Comparison of ENCODE assay signal across 19 cellular contexts in genomic region chrX:107721966-107722707, GRCh38. TPM values are rescaled to one million over a fixed set of nuclear protein-coding genes. Genes with fewer than 3 reads are reported as not detected.
DNase-seq lines count a peak whose midpoint lies in the region; ATAC-seq and TF ChIP-seq lines count a peak whose summit lies in the region.
"Had no signal": no experiment of that assay in that cellular context is flagged by ENCODE, and none has a peak within 500 bp of the region (broad histone marks: within the 10 kb centered on the region; RNA-seq: fewer than 3 reads in every experiment).

No MANE protein-coding gene starts in this region.

- H3K4me1 ChIP-seq in BLaER1 treated with 17β-estradiol and CSF1 and Interleukin-3, amounts not matched to agents 10 nM and 100 nM = peaks cover 24 to 39% (median 32%) of the 10 kb centered on the region in 10 experiments
- H3K4me1 ChIP-seq in Karpas-422 (ENCODE audit: low read length) = peaks cover 43% of the 10 kb centered on the region
- peaks cover 0 to 95% (median 14%) of the 10 kb centered on the region in 3 donors for H3K4me1 ChIP-seq in gastroesophageal sphincter
- no peaks in the 10 kb centered on the region for H3K4me1 ChIP-seq in smooth muscle cell (ENCODE audit: low read depth)

- H3K27ac ChIP-seq in BLaER1 treated with 17β-estradiol and CSF1 and Interleukin-3, amounts not matched to agents 10 nM and 100 nM = peak overlapping the region in 4 of 11 experiments; percentile 12 to 43 (median 22); a peak in 6 of 22 replicates
- no peak overlapping the region for H3K27ac ChIP-seq in Karpas-422 (ENCODE audit: low read length)
- peak overlapping the region in 3 of 4 donors; percentile 45 to 89 (median 53) for H3K27ac ChIP-seq in gastroesophageal sphincter
- H3K27ac ChIP-seq in smooth muscle cell (ENCODE audit: low read depth) = no peak overlapping the region
- H3K27ac ChIP-seq: SK-N-MC had no signal

- H3K9me3 ChIP-seq in BLaER1 treated with 17β-estradiol and CSF1 and Interleukin-3, amounts not matched to agents 10 nM and 100 nM (replicated peaks in 1 of 11) = no peaks in the 10 kb centered on the region
- H3K9me3 ChIP-seq in Karpas-422 (ENCODE audit: low read length) (no peaks in the 10 kb centered on the region), gastroesophageal sphincter (no peaks in the 10 kb centered on the region), smooth muscle cell (replicated peaks; ENCODE audit: low read depth) (no peaks in the 10 kb centered on the region), MG63 (no peaks in the 10 kb centered on the region)

- WGBS in gastroesophageal sphincter (ENCODE audit: low coverage in 1 of 2), 2 donors = 95 to 100% methylated on average over 2 of the region's 5 CpGs
- WGBS in smooth muscle cell (ENCODE audit: low lambda C conversion rate) = 86% methylated on average over 5 of the region's 5 CpGs

- H3K4me2 ChIP-seq in BLaER1 treated with 17β-estradiol and CSF1 and Interleukin-3, amounts not matched to agents 10 nM and 100 nM = peak overlapping the region; percentile 43 to 75 (median 58)
- H3K4me2 ChIP-seq in Karpas-422 (ENCODE audit: low read depth, low read length, poor library complexity, severe bottlenecking) (peak overlapping the region; percentile 41), smooth muscle cell (no peak overlapping the region)
- H3K4me2 ChIP-seq: GM23338 had no signal

- no peak overlapping the region for H3K9ac ChIP-seq in BLaER1 treated with 17β-estradiol and CSF1 and Interleukin-3, amounts not matched to agents 10 nM and 100 nM
- H3K9ac ChIP-seq in Karpas-422 (ENCODE audit: low read length) = no peak overlapping the region
- H3K9ac ChIP-seq in smooth muscle cell (ENCODE audit: low read depth) = no peak overlapping the region

- no peaks in the 10 kb centered on the region for H3K79me2 ChIP-seq in Karpas-422 (ENCODE audit: low read length)
- no peaks in the 10 kb centered on the region for H3K79me2 ChIP-seq in smooth muscle cell (ENCODE audit: low read depth)

- H3K27me3 ChIP-seq in BLaER1 treated with 17β-estradiol and CSF1 and Interleukin-3, amounts not matched to agents 10 nM and 100 nM = peaks cover 79 to 97% (median 92%) of the 10 kb centered on the region in 11 experiments
- no peaks in the 10 kb centered on the region for H3K27me3 ChIP-seq in Karpas-422 (ENCODE audit: low read length)
- no peaks in the 10 kb centered on the region for H3K27me3 ChIP-seq in gastroesophageal sphincter
- no peaks in the 10 kb centered on the region for H3K27me3 ChIP-seq in smooth muscle cell (ENCODE audit: low read depth)
- no peaks in the 10 kb centered on the region for H3K27me3 ChIP-seq in MG63

- no peaks in the 10 kb centered on the region for H3K36me3 ChIP-seq in BLaER1 treated with 17β-estradiol and CSF1 and Interleukin-3, amounts not matched to agents 10 nM and 100 nM
- H3K36me3 ChIP-seq in Karpas-422 (ENCODE audit: insufficient read depth, low read length) (no peaks in the 10 kb centered on the region), gastroesophageal sphincter (no peaks in the 10 kb centered on the region), smooth muscle cell (ENCODE audit: low read depth) (no peaks in the 10 kb centered on the region), MG63 (no peaks in the 10 kb centered on the region)

- H4K20me1 ChIP-seq in BLaER1 treated with 17β-estradiol and CSF1 and Interleukin-3, amounts not matched to agents 10 nM and 100 nM = peaks cover 0 to 8% (median 0%) of the 10 kb centered on the region in 11 experiments; a peak in 5 of 22 replicates
- H4K20me1 ChIP-seq in Karpas-422 (ENCODE audit: insufficient read depth, low read depth, low read length) = no peaks in the 10 kb centered on the region
- no peaks in the 10 kb centered on the region for H4K20me1 ChIP-seq in smooth muscle cell (ENCODE audit: low read depth)

- TF ChIP-seq CTCF in gastroesophageal sphincter (IDR thresholded peaks at IDR 0.05) (no peak), smooth muscle cell (IDR thresholded peaks at IDR 0.05; ENCODE audit: borderline replicate concordance, insufficient read depth, poor library complexity, severe bottlenecking) (no peak)

- no peaks in the 10 kb centered on the region for H3F3A ChIP-seq in smooth muscle cell (ENCODE audit: low read depth)

- H2AFZ ChIP-seq in Karpas-422 (ENCODE audit: low read length) (no peak overlapping the region), smooth muscle cell (ENCODE audit: low read depth) (peak overlapping the region; percentile 30)
- H2AFZ ChIP-seq: GM23338 had no signal

- H3K9me2 ChIP-seq in Karpas-422 (replicated peaks; ENCODE audit: insufficient read depth, low read length) = no peaks in the 10 kb centered on the region

- ATAC-seq in gastroesophageal sphincter = no peak
- ATAC-seq in HG02970 (IDR thresholded peaks at IDR 0.05; ENCODE audit: low FRiP score, unreplicated experiment) = no peak
- ATAC-seq: activated CD4-positive, alpha-beta T cell treated with anti-CD3 and anti-CD28 coated beads for 36 hours; effector memory CD8-positive, alpha-beta T cell; GM23338; left colon had no signal

- no peak for TF ChIP-seq POLR2A in gastroesophageal sphincter (IDR thresholded peaks at IDR 0.05)

- no peak overlapping the region for H3K4me3 ChIP-seq in BLaER1 treated with 17β-estradiol and CSF1 and Interleukin-3, amounts not matched to agents 10 nM and 100 nM
- H3K4me3 ChIP-seq in Karpas-422 (ENCODE audit: low read length) = no peak overlapping the region
- H3K4me3 ChIP-seq in gastroesophageal sphincter = no peak overlapping the region
- H3K4me3 ChIP-seq in smooth muscle cell = no peak overlapping the region
- H3K4me3 ChIP-seq in MG63 = no peak overlapping the region
- H3K4me3 ChIP-seq: GM23338, SK-N-MC had no signal

- no peak for TF ChIP-seq EP300 in gastroesophageal sphincter (IDR thresholded peaks at IDR 0.05)

- DNase-seq in Karpas-422 (no peak), smooth muscle cell (lab: John Stamatoyannopoulos, UW; ENCODE audit: unreplicated experiment) (no peak), pons (ENCODE audit: low spot score) (no peak), cortex of kidney (lab: John Stamatoyannopoulos, UW) (no peak), MG63 (no peak)
- DNase-seq: activated CD4-positive, alpha-beta T cell treated with anti-CD3 and anti-CD28 coated beads for 36 hours; effector memory CD8-positive, alpha-beta T cell; GF-D8; left colon; NCI-H1694 treated with DMSO at 0.1 percent for 48 hours; NCI-H446 had no signal

RNA-seq across cellular contexts. Expression of gene TSC22D3, which starts 53.5 kb away (rescaled TPM):
- 266 and 270 TPM in 2 replicates for total RNA-seq in Karpas-422 (2014; rRNA removed; shearing (Covaris generic); ENCODE audit: low replicate concordance)
- total RNA-seq in gastroesophageal sphincter (100 to 1,000 TPM; 561 to 849 (median 691) TPM), smooth muscle cell (144 and 163 TPM in 2 replicates)
- 202 and 271 TPM in 2 replicates for polyA plus RNA-seq in smooth muscle cell
- 15.7 and 17.0 TPM in 2 replicates for total RNA-seq in MG63 (2014; rRNA removed; shearing (Covaris generic); ENCODE audit: low replicate concordance)

RNA-seq across cellular contexts. Expression of gene NCBP2L, which starts 55.4 kb away (rescaled TPM):
- not detected in 2 replicates for total RNA-seq in Karpas-422 (2014; rRNA removed; shearing (Covaris generic); ENCODE audit: low replicate concordance)
- total RNA-seq in gastroesophageal sphincter = under 1 TPM in 1 of 4 donors, not detected in 3; 0.31 TPM
- total RNA-seq in smooth muscle cell = not detected in 2 replicates
- polyA plus RNA-seq in smooth muscle cell = not detected in 2 replicates
- not detected in 2 replicates for total RNA-seq in MG63 (2014; rRNA removed; shearing (Covaris generic); ENCODE audit: low replicate concordance)
- total RNA-seq: activated CD4-positive, alpha-beta T cell treated with anti-CD3 and anti-CD28 coated beads for 36 hours; GM23338; left colon; M059J; posterior vena cava; subcutaneous adipose tissue had no signal
- polyA plus RNA-seq: GM23338 had no signal

Comparison
In these comparisons a context has a peak if more than half of its experiments do, and no peak if none do; other contexts are left out.
1. H3K27ac ChIP-seq: peak in gastroesophageal sphincter (3 of 4); none in Karpas-422 (single experiment) and smooth muscle cell (single experiment).